In genomic region chr7:116766881-116767280, GRCh38 we compare ENCODE assay signal across 15 cellular contexts.
DNase-seq lines count a peak whose midpoint lies in the region; ATAC-seq and TF ChIP-seq lines count a peak whose summit lies in the region.
"Had no signal": no experiment of that assay in that cellular context is flagged by ENCODE, and none has a peak within 500 bp of the region (broad histone marks: within the 10 kb centered on the region; RNA-seq: fewer than 3 reads in every experiment).

No MANE protein-coding gene starts in this region.

- peak overlapping the region; percentile 19 for H4K8ac ChIP-seq in neuronal stem cell (ENCODE audit: low read depth, low read length)

- POLR2A ChIA-PET in HCT116 (lab: Charles Lee), result no interaction called here

- H3K79me1 ChIP-seq in neuronal stem cell (ENCODE audit: low read depth, low read length), result no peaks in the 10 kb centered on the region

- H3K27me3 ChIP-seq in HCT116 (ENCODE audit: insufficient read depth, low read length), result no peaks in the 10 kb centered on the region
- no peaks in the 10 kb centered on the region for H3K27me3 ChIP-seq in liver (ENCODE audit: control insufficient read depth in 4 of 4, insufficient read depth in 4 of 4, low read length in 3 of 4)
- no peaks in the 10 kb centered on the region for H3K27me3 ChIP-seq in neuronal stem cell (ENCODE audit: control insufficient read depth in 3 of 3, insufficient read depth in 3 of 3, low read depth in 1 of 3, low read length in 3 of 3)
- H3K27me3 ChIP-seq in mammary epithelial cell (ENCODE audit: insufficient read depth, low read length), result no peaks in the 10 kb centered on the region
- H3K27me3 ChIP-seq in upper lobe of left lung, result no peaks in the 10 kb centered on the region

- H2BK15ac ChIP-seq in neuronal stem cell (ENCODE audit: low read length), result no peak overlapping the region

- RAD21 ChIA-PET in HCT116 (lab: Charles Lee; ENCODE audit: low non-redundant PET in 1 of 2, low total read pairs in 2 of 2, uncharacterized antibody in 2 of 2, unreplicated experiment in 2 of 2), result no interaction called here

- no peak overlapping the region for H3K23ac ChIP-seq in neuronal stem cell (ENCODE audit: low read depth, low read length, poor library complexity)

- H3K27ac ChIP-seq in HCT116 (ENCODE audit: low read depth, low read length), result peak overlapping the region; percentile 55
- H3K27ac ChIP-seq in liver (ENCODE audit: low read depth in 1 of 2, low read length in 2 of 2), result no peak overlapping the region
- no peak overlapping the region for H3K27ac ChIP-seq in neuronal stem cell (replicated peaks; ENCODE audit: low read length)
- H3K27ac ChIP-seq in mammary epithelial cell (ENCODE audit: insufficient read depth, low read depth, low read length), result no peak overlapping the region
- H3K27ac ChIP-seq in upper lobe of left lung, result no peak overlapping the region
- H3K27ac ChIP-seq: HL-60 had no signal

- TF ChIP-seq CTCF in HCT116 (IDR thresholded peaks at IDR 0.05 in 2 of 3, conservative IDR thresholded peaks at IDR 0.05 in 1 of 3; ENCODE audit: borderline replicate concordance in 1 of 3, insufficient read depth in 1 of 3, low read depth in 2 of 3, low read length in 2 of 3) (no peak), liver (IDR thresholded peaks at IDR 0.05; ENCODE audit: low read depth, low read length, missing input control) (no peak), mammary epithelial cell (conservative IDR thresholded peaks at IDR 0.05 in 1 of 2, IDR thresholded peaks at IDR 0.05 in 1 of 2; ENCODE audit: extremely low read depth in 1 of 2, insufficient read depth in 1 of 2, low read depth in 1 of 2, low read length in 2 of 2) (no peak), upper lobe of left lung (IDR thresholded peaks at IDR 0.05) (no peak)

- BruUV-seq in HCT116 (replicated peaks; lab: Mats Ljungman, UMichigan), result no TSS peak
- no TSS peak for BruUV-seq in mammary epithelial cell (replicated peaks; lab: Mats Ljungman, UMichigan)

- no peak overlapping the region for H3K4ac ChIP-seq in neuronal stem cell (ENCODE audit: low read length)

- dilution Hi-C loops in mammary epithelial cell (cut with HindIII; ENCODE audit: low sequenced_read_pairs), result no loop called here

- H2AK5ac ChIP-seq in neuronal stem cell (ENCODE audit: low read depth, low read length), result no peak overlapping the region

- H2BK120ac ChIP-seq in neuronal stem cell (ENCODE audit: low read depth, low read length), result no peak overlapping the region

- H3K4me2 ChIP-seq in HCT116 (ENCODE audit: low read length), result no peak overlapping the region
- H3K4me2 ChIP-seq in neuronal stem cell (ENCODE audit: insufficient read depth, low read length, poor library complexity, severe bottlenecking), result no peak overlapping the region
- no peak overlapping the region for H3K4me2 ChIP-seq in mammary epithelial cell (ENCODE audit: insufficient read depth, low read depth, low read length)

- 73% methylated on average over 3 of the region's 3 CpGs for WGBS in liver
- no CpG with 5 or more reads among the region's 3 CpGs for WGBS in neuronal stem cell (ENCODE audit: extremely low coverage in 2 of 2, insufficient read length in 2 of 2, insufficient replicate concordance in 1 of 2), 2 donors
- WGBS in mammary epithelial cell (ENCODE audit: low coverage, missing lambda C conversion rate), result 80% methylated on average over 3 of the region's 3 CpGs
- 86 to 89% methylated on average over 3 of the region's 3 CpGs for WGBS in upper lobe of left lung, 2 donors

- in situ Hi-C loops in mammary epithelial cell (cut with MboI; ENCODE audit: low sequenced_read_pairs in 2 of 2), result no loop called here

- no peak overlapping the region for H2BK12ac ChIP-seq in neuronal stem cell (ENCODE audit: low read length)

- H3K79me2 ChIP-seq in HCT116 (ENCODE audit: insufficient read depth, low read length), result peaks cover 48% of the 10 kb centered on the region
- H3K79me2 ChIP-seq in mammary epithelial cell (ENCODE audit: insufficient read depth, low read length), result no peaks in the 10 kb centered on the region

- H2AFZ ChIP-seq in HCT116 (ENCODE audit: low read depth, low read length, poor library complexity, severe bottlenecking) (no peak overlapping the region), neuronal stem cell (ENCODE audit: low read length) (no peak overlapping the region), mammary epithelial cell (ENCODE audit: low read depth, low read length) (no peak overlapping the region)

- H3K4me1 ChIP-seq in HCT116 (ENCODE audit: control insufficient read depth in 1 of 2, insufficient read depth in 2 of 2, low read length in 2 of 2) (peaks cover 60 to 61% of the 10 kb centered on the region in 2 experiments), liver (ENCODE audit: control insufficient read depth in 4 of 4, insufficient read depth in 4 of 4, low read length in 3 of 4) (peaks cover 0 to 12% (median 2%) of the 10 kb centered on the region in 4 donors), neuronal stem cell (ENCODE audit: control insufficient read depth in 2 of 2, insufficient read depth in 1 of 2, low read depth in 1 of 2, low read length in 2 of 2) (peaks cover 0 to 2% of the 10 kb centered on the region in 2 donors), mammary epithelial cell (ENCODE audit: insufficient read depth, low read length) (peaks cover 10% of the 10 kb centered on the region), upper lobe of left lung (peaks cover 0 to 3% (median 0%) of the 10 kb centered on the region in 4 donors)

- H3K9ac ChIP-seq in HCT116 (ENCODE audit: low read length) (no peak overlapping the region), liver (ENCODE audit: low read depth in 1 of 2, low read length in 2 of 2) (no peak overlapping the region), neuronal stem cell (ENCODE audit: low read depth, low read length, poor library complexity) (no peak overlapping the region), mammary epithelial cell (ENCODE audit: insufficient read depth, low read length) (no peak overlapping the region)

- TF ChIP-seq POLR2A in HCT116 (IDR thresholded peaks at IDR 0.05; ENCODE audit: borderline replicate concordance, extremely low read depth, insufficient read depth, insufficient read length) (no peak), upper lobe of left lung (IDR thresholded peaks at IDR 0.05) (no peak)

- no peak overlapping the region for H4K91ac ChIP-seq in neuronal stem cell (ENCODE audit: low read depth, low read length, poor library complexity)

- H3K9me3 ChIP-seq in HCT116 (ENCODE audit: control insufficient read depth in 1 of 2, insufficient read depth in 1 of 2, low read depth in 1 of 2, low read length in 2 of 2) (no peaks in the 10 kb centered on the region), liver (ENCODE audit: control insufficient read depth in 4 of 4, low read length in 3 of 4) (no peaks in the 10 kb centered on the region), neuronal stem cell (replicated peaks in 1 of 2; ENCODE audit: control insufficient read depth in 2 of 2, insufficient read depth in 1 of 2, low read depth in 1 of 2, low read length in 2 of 2) (no peaks in the 10 kb centered on the region), mammary epithelial cell (replicated peaks; ENCODE audit: insufficient read depth, low read length) (no peaks in the 10 kb centered on the region), upper lobe of left lung (no peaks in the 10 kb centered on the region)

- H3K4me3 ChIP-seq in HCT116 (replicated peaks in 1 of 2; ENCODE audit: low read depth in 1 of 2, low read length in 2 of 2) (no peak overlapping the region), liver (ENCODE audit: low read depth in 1 of 3, low read length in 3 of 3) (no peak overlapping the region), neuronal stem cell (ENCODE audit: low read length in 2 of 2) (no peak overlapping the region), mammary epithelial cell (replicated peaks in 1 of 3; ENCODE audit: insufficient read depth in 1 of 3, low read depth in 2 of 3, low read length in 3 of 3) (no peak overlapping the region), upper lobe of left lung (no peak overlapping the region)

- TF ChIP-seq EP300 in upper lobe of left lung (IDR thresholded peaks at IDR 0.05), result no peak

- intact Hi-C loops in HCT116 (cut with micrococcal nuclease), result no loop called here
- intact Hi-C loops in mammary epithelial cell (cut with micrococcal nuclease), result no loop called here

- peaks cover 9 to 68% of the 10 kb centered on the region in 2 experiments; a peak in 3 of 4 replicates for H3K36me3 ChIP-seq in HCT116 (ENCODE audit: control insufficient read depth in 1 of 2, insufficient read depth in 2 of 2, low read length in 2 of 2)
- peaks cover 0 to 16% (median 3%) of the 10 kb centered on the region in 4 donors for H3K36me3 ChIP-seq in liver (ENCODE audit: control insufficient read depth in 4 of 4, insufficient read depth in 3 of 4, low read depth in 1 of 4, low read length in 3 of 4)
- H3K36me3 ChIP-seq in neuronal stem cell (replicated peaks in 1 of 2; ENCODE audit: control insufficient read depth in 2 of 2, insufficient read depth in 2 of 2, low read length in 2 of 2), result no peaks in the 10 kb centered on the region
- H3K36me3 ChIP-seq in mammary epithelial cell (ENCODE audit: insufficient read depth, low read length), result peaks cover 30% of the 10 kb centered on the region
- H3K36me3 ChIP-seq in upper lobe of left lung, result no peaks in the 10 kb centered on the region

- no peaks in the 10 kb centered on the region for H3K9me2 ChIP-seq in HCT116 (ENCODE audit: insufficient read depth)

- H3K18ac ChIP-seq in neuronal stem cell (ENCODE audit: low read length), result no peak overlapping the region

- DNase-seq in HCT116 (ENCODE audit: low read depth, low spot score) (no peak), LoVo (ENCODE audit: low spot score) (peak; percentile 47), neuronal stem cell (ENCODE audit: low spot score) (no peak), DMS79 treated with DMSO at 0.1 percent for 48 hours (lab: John Stamatoyannopoulos, UW) (no peak), mammary epithelial cell (no peak), NCI-H748 (lab: John Stamatoyannopoulos, UW; ENCODE audit: unreplicated experiment) (no peak), upper lobe of left lung (no peak)
- DNase-seq: ACHN; C1 segment of cervical spinal cord; CD4-positive, alpha-beta T cell; COR-L47; DMS153; HCEC 1CT had no signal

- no peaks in the 10 kb centered on the region; the same call in 1 of the 2 replicates for H4K20me1 ChIP-seq in HCT116 (ENCODE audit: insufficient read depth)
- no peaks in the 10 kb centered on the region for H4K20me1 ChIP-seq in mammary epithelial cell (ENCODE audit: insufficient read depth, low read length)

- no peak overlapping the region for H3K14ac ChIP-seq in neuronal stem cell (ENCODE audit: low read length)

- TF ChIP-seq RAD21 in HCT116 (IDR thresholded peaks at IDR 0.05; ENCODE audit: low read depth) (no peak), liver (IDR thresholded peaks at IDR 0.05) (peak in 1 of 2 donors; percentile 29)

- H2BK5ac ChIP-seq in neuronal stem cell (ENCODE audit: low read length), result no peak overlapping the region

- CTCF ChIA-PET in HCT116 (lab: Charles Lee) (no interaction called here), mammary epithelial cell (lab: Charles Lee; ENCODE audit: low non-redundant PET) (no interaction called here)

- no peak for ATAC-seq in HCT116
- no peak for ATAC-seq in upper lobe of left lung (ENCODE audit: low FRiP score in 2 of 2)

TF ChIP-seq in HCT116, 20 proteins besides CTCF, POLR2A, EP300 and RAD21 (continues in another document):
- TF ChIP-seq ZFX (IDR thresholded peaks at IDR 0.05) (no peak), JUND (IDR thresholded peaks at IDR 0.05) (no peak)

TF ChIP-seq in liver, 16 proteins besides CTCF, POLR2A, EP300 and RAD21 (continues in another document):
- TF ChIP-seq FOXA1 (IDR thresholded peaks at IDR 0.05), result no peak
